ENCODE assay signal across 1 cellular context in genomic region chr5:60522299-60522915, GRCh38.
TF ChIP-seq lines count a peak whose summit lies in the region.

No MANE protein-coding gene starts in this region.

TF ChIP-seq in HepG2, 621 proteins besides CTCF, POLR2A, EP300 and RAD21 (continued from another document):
- TF ChIP-seq PRDM15 (CRISPR knock-in tag; IDR thresholded peaks at IDR 0.05) (no peak), ZNF549 (CRISPR knock-in tag; IDR thresholded peaks at IDR 0.05) (no peak), SOX13 (IDR thresholded peaks at IDR 0.05) (no peak), SOX13 (CRISPR knock-in tag; conservative IDR thresholded peaks at IDR 0.05 in 1 of 2, IDR thresholded peaks at IDR 0.05 in 1 of 2) (no peak), JDP2 (CRISPR knock-in tag; IDR thresholded peaks at IDR 0.05; ENCODE audit: borderline replicate concordance) (no peak), ZNF674 (CRISPR knock-in tag; IDR thresholded peaks at IDR 0.05; ENCODE audit: low read depth) (no peak), AHR (CRISPR knock-in tag; IDR thresholded peaks at IDR 0.05) (no peak)
